ENCODE assay signal across 1 cellular context in the genomic region with DNA sequence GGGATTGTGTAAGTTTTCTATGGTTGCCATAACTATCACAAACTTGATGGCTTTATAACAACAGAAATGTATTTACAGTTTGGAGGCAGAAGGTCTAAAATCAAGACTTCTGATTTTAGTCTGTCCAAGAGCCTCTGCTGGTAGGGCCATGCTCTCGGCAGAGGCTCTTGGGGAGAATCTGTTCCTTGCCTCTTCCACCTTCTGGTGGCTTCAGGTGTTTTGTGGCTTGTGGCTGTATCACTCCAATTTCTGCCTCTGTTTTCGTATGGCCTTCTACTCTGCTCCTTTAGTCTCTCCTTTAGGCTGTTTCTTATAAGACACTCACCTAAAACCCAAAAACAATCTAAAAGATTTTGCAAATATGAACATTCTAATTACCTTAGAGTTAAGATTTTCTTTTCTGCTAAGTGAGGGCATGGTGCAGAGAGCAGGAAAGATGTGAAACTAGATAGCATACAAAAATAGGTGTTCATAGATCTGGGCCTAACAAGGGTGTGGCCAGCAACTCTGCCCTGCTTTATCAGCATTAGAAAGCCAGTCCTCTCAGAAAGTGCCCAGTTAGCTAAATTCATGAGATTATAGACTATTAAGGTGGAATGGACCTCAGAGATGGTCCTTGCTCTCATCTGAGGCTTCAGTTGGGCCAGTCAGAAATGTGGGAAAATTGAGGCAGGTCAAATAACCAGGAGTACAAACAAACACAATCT.
TF ChIP-seq lines count a peak whose summit lies in the region.

No MANE protein-coding gene starts in this region.

TF ChIP-seq in GM23338, 12 proteins besides CTCF, POLR2A, EP300 and RAD21 (continued from another document):
- TF ChIP-seq ZNF462 (CRISPR knock-in tag; IDR thresholded peaks at IDR 0.05): no peak
- no peak for TF ChIP-seq EZH2 (IDR thresholded peaks at IDR 0.05; ENCODE audit: low read depth, unreplicated experiment)
- TF ChIP-seq, protein P1, sequence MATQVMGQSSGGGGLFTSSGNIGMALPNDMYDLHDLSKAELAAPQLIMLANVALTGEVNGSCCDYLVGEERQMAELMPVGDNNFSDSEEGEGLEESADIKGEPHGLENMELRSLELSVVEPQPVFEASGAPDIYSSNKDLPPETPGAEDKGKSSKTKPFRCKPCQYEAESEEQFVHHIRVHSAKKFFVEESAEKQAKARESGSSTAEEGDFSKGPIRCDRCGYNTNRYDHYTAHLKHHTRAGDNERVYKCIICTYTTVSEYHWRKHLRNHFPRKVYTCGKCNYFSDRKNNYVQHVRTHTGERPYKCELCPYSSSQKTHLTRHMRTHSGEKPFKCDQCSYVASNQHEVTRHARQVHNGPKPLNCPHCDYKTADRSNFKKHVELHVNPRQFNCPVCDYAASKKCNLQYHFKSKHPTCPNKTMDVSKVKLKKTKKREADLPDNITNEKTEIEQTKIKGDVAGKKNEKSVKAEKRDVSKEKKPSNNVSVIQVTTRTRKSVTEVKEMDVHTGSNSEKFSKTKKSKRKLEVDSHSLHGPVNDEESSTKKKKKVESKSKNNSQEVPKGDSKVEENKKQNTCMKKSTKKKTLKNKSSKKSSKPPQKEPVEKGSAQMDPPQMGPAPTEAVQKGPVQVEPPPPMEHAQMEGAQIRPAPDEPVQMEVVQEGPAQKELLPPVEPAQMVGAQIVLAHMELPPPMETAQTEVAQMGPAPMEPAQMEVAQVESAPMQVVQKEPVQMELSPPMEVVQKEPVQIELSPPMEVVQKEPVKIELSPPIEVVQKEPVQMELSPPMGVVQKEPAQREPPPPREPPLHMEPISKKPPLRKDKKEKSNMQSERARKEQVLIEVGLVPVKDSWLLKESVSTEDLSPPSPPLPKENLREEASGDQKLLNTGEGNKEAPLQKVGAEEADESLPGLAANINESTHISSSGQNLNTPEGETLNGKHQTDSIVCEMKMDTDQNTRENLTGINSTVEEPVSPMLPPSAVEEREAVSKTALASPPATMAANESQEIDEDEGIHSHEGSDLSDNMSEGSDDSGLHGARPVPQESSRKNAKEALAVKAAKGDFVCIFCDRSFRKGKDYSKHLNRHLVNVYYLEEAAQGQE (IDR thresholded peaks at IDR 0.05; ENCODE audit: unreplicated experiment): no peak
- no peak for TF ChIP-seq STAT1 (IDR thresholded peaks at IDR 0.05; ENCODE audit: unreplicated experiment)
- no peak for TF ChIP-seq EZH2phosphoT487 (IDR thresholded peaks at IDR 0.05; ENCODE audit: unreplicated experiment)
- TF ChIP-seq, protein P2, sequence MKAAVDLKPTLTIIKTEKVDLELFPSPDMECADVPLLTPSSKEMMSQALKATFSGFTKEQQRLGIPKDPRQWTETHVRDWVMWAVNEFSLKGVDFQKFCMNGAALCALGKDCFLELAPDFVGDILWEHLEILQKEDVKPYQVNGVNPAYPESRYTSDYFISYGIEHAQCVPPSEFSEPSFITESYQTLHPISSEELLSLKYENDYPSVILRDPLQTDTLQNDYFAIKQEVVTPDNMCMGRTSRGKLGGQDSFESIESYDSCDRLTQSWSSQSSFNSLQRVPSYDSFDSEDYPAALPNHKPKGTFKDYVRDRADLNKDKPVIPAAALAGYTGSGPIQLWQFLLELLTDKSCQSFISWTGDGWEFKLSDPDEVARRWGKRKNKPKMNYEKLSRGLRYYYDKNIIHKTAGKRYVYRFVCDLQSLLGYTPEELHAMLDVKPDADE (IDR thresholded peaks at IDR 0.05): no peak
